ENCODE assay signal across 20 cellular contexts in genomic region chr5:167453518-167454020, GRCh38.
A peak's percentile ranks its signal among the peaks of the same experiment; 100 is the strongest.
DNase-seq lines count a peak whose midpoint lies in the region; ATAC-seq and TF ChIP-seq lines count a peak whose summit lies in the region.
"Had no signal": no experiment of that assay in that cellular context is flagged by ENCODE, and none has a peak within 500 bp of the region (broad histone marks: within the 10 kb centered on the region; RNA-seq: fewer than 3 reads in every experiment).

No MANE protein-coding gene starts in this region.

- H3K27ac Mint-ChIP-seq in neural progenitor cell = no peak overlapping the region
- H3K27ac Mint-ChIP-seq: CD14-positive monocyte; CD4-positive, alpha-beta memory T cell; HFFc6 had no signal

- peaks cover 4% of the 10 kb centered on the region for H3K9me3 Mint-ChIP-seq in neural progenitor cell
- H3K9me3 Mint-ChIP-seq: HFFc6 had no signal

- H3K27me3 ChIP-seq in brain microvascular endothelial cell (replicated peaks) (no peaks in the 10 kb centered on the region), neural progenitor cell (no peaks in the 10 kb centered on the region)
- H3K27me3 ChIP-seq: BLaER1 had no signal

- no peak for ATAC-seq in HG03521 (IDR thresholded peaks at IDR 0.05; ENCODE audit: unreplicated experiment)
- ATAC-seq in GM21825 (IDR thresholded peaks at IDR 0.05; ENCODE audit: unreplicated experiment) = no peak
- ATAC-seq: HCT116, K562 had no signal

- TF ChIP-seq CTCF in AG04449 (IDR thresholded peaks at IDR 0.05; ENCODE audit: insufficient read depth, low read length, missing control alignments) (no peak), astrocyte of the spinal cord (IDR thresholded peaks at IDR 0.05; ENCODE audit: low read depth, low read length) (no peak), brain microvascular endothelial cell (IDR thresholded peaks at IDR 0.05; ENCODE audit: low read depth, low read length, missing control alignments) (no peak), neural progenitor cell (IDR thresholded peaks at IDR 0.05) (no peak)

- no peaks in the 10 kb centered on the region for H4K20me1 ChIP-seq in neural progenitor cell (ENCODE audit: low read depth)
- H4K20me1 ChIP-seq: BLaER1 had no signal

- no peak overlapping the region for H2AFZ ChIP-seq in neural progenitor cell (replicated peaks)

- H3K4me1 ChIP-seq in neural progenitor cell = peaks cover 10% of the 10 kb centered on the region

- DNase-seq in AG04449 (ENCODE audit: low read depth, low spot score) = peak; percentile 10
- peak; percentile 9 for DNase-seq in AG20443 (ENCODE audit: low spot score)
- peak; percentile 38 for DNase-seq in HS-5 (ENCODE audit: low read depth)
- peak; percentile 14 for DNase-seq in astrocyte of the spinal cord (ENCODE audit: low read depth, low spot score)
- DNase-seq in brain microvascular endothelial cell = no peak
- no peak for DNase-seq in neural progenitor cell (ENCODE audit: low spot score)
- DNase-seq: 8988T; CD4-positive, alpha-beta memory T cell; DMS153; DMS79; GOT3; H7; HFFc6; IMR-90 had no signal

- H3K27ac ChIP-seq in brain microvascular endothelial cell (no peak overlapping the region), neural progenitor cell (no peak overlapping the region)
- H3K27ac ChIP-seq: BLaER1 had no signal

- no peak overlapping the region for H3K9ac ChIP-seq in neural progenitor cell
- H3K9ac ChIP-seq: BLaER1 had no signal

- POLR2A ChIA-PET in AG04449 (lab: Yijun Ruan, JAX) = no interaction called here

- no peaks in the 10 kb centered on the region for H3K27me3 Mint-ChIP-seq in neural progenitor cell (ENCODE audit: insufficient read depth, low read depth)
- H3K27me3 Mint-ChIP-seq: CD4-positive, alpha-beta memory T cell had no signal

- H3K9me3 ChIP-seq in neural progenitor cell (ENCODE audit: low read depth) = no peaks in the 10 kb centered on the region

- H3K79me2 ChIP-seq in neural progenitor cell (ENCODE audit: low read depth) = no peaks in the 10 kb centered on the region

- H3K4me2 ChIP-seq in neural progenitor cell = no peak overlapping the region
- H3K4me2 ChIP-seq: BLaER1 had no signal

- no peak overlapping the region for H3K4me3 ChIP-seq in AG04449 (ENCODE audit: low read depth, low read length)
- no peak overlapping the region for H3K4me3 ChIP-seq in astrocyte of the spinal cord (ENCODE audit: low read depth, low read length)
- no peak overlapping the region for H3K4me3 ChIP-seq in brain microvascular endothelial cell (ENCODE audit: low read depth, low read length)
- no peak overlapping the region for H3K4me3 ChIP-seq in neural progenitor cell
- H3K4me3 ChIP-seq: BLaER1, K562 had no signal

- H3F3A ChIP-seq in neural progenitor cell (ENCODE audit: low read depth) = no peaks in the 10 kb centered on the region

- CTCF ChIA-PET in AG04449 (lab: Yijun Ruan, JAX) = no interaction called here

- H3K36me3 ChIP-seq in brain microvascular endothelial cell (replicated peaks) (no peaks in the 10 kb centered on the region), neural progenitor cell (no peaks in the 10 kb centered on the region)
- H3K36me3 ChIP-seq: BLaER1 had no signal

- no peak overlapping the region for H3K4me3 Mint-ChIP-seq in neural progenitor cell
- H3K4me3 Mint-ChIP-seq: CD14-positive monocyte; CD4-positive, alpha-beta memory T cell; HFFc6 had no signal

- H3K4me1 Mint-ChIP-seq in neural progenitor cell = peaks cover 22% of the 10 kb centered on the region
- H3K4me1 Mint-ChIP-seq: CD14-positive monocyte; CD4-positive, alpha-beta memory T cell had no signal

- in situ Hi-C loops in astrocyte of the spinal cord (cut with HindIII; ENCODE audit: low sequenced_read_pairs) (no loop called here), brain microvascular endothelial cell (cut with HindIII; ENCODE audit: low pct_ligation_motif_present, low sequenced_read_pairs) (no loop called here)

- H3K36me3 Mint-ChIP-seq in neural progenitor cell = no peaks in the 10 kb centered on the region
- H3K36me3 Mint-ChIP-seq: CD14-positive monocyte; CD4-positive, alpha-beta memory T cell had no signal

Comparison
In these comparisons a context has a peak if more than half of its experiments do, and no peak if none do; other contexts are left out.
1. DNase-seq: peak in AG04449 (single experiment), AG20443 (single experiment), HS-5 (single experiment) and astrocyte of the spinal cord (single experiment); none in brain microvascular endothelial cell (single experiment) and neural progenitor cell (single experiment).